30 cellular contexts compared by ENCODE assay signal in the genomic region with DNA sequence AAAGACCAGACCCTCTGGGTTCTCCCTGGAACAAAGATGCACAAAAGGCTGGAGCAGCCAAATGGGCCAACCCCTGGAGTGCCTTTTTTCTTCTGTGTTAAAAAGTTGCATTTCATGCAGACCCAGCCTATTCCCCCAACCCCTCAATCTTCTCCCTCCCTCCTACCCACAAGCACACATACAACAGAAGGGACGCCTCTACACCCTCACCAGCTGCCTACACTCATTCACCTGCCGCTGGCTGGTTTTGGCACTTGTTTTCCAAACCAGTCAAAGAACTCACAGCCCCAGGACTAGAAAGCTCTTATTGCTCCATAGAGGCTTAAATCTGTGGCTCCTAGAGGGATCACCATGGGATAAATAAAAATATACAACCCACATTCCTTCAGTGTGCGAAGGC. TPM values are rescaled to one million over a fixed set of nuclear protein-coding genes. Genes with fewer than 3 reads are reported as not detected.
"Had no signal": no experiment of that assay in that cellular context is flagged by ENCODE, and none has a peak within 500 bp of the region (broad histone marks: within the 10 kb centered on the region; RNA-seq: fewer than 3 reads in every experiment).

No MANE protein-coding gene starts in this region.

- H3K4me1 Mint-ChIP-seq: memory B cell had no signal

- FAIRE-seq: endothelial cell of umbilical vein, keratinocyte had no signal

- H3K4me3 Mint-ChIP-seq: dendritic cell treated with granulocyte-macrophage colony-stimulating factor and Interleukin-4, amounts not matched to agents 40 ng/mL and 50 ng/mL, for 4 days; memory B cell; natural killer cell treated with Interleukin-12 subunit alpha and Interleukin-12 subunit beta and Interleukin-15 and Interleukin-18, amount 100 ng/mL, for 72 hours; neural crest cell; stimulated activated naive CD8-positive, alpha-beta T cell treated with anti-CD3 and anti-CD28 coated beads, Interleukin-15, amount 100 ng/mL, for 72 hours had no signal

- H3K4me3 ChIP-seq: colonic mucosa, esophagus squamous epithelium, lung, prostate gland, right atrium auricular region, smooth muscle cell, suprapubic skin, transverse colon, upper lobe of right lung, uterus had no signal

- ATAC-seq: natural killer cell treated with Interleukin-12 subunit alpha and Interleukin-12 subunit beta and Interleukin-15 and Interleukin-18, amount 100 ng/mL, for 72 hours; sciatic nerve; stimulated activated naive CD8-positive, alpha-beta T cell treated with anti-CD3 and anti-CD28 coated beads, Interleukin-15, amount 100 ng/mL, for 72 hours; upper lobe of right lung had no signal

- H3K27me3 ChIP-seq: colonic mucosa, right atrium auricular region, transverse colon, upper lobe of right lung, uterus had no signal

- H3K9me3 ChIP-seq: colonic mucosa, esophagus squamous epithelium, prostate gland, right atrium auricular region, suprapubic skin, transverse colon, upper lobe of right lung, uterus had no signal

- H3K27me3 Mint-ChIP-seq: natural killer cell treated with Interleukin-12 subunit alpha and Interleukin-12 subunit beta and Interleukin-15 and Interleukin-18, amount 100 ng/mL, for 72 hours; stimulated activated naive CD8-positive, alpha-beta T cell treated with anti-CD3 and anti-CD28 coated beads, Interleukin-15, amount 100 ng/mL, for 72 hours had no signal

- H3K4me1 ChIP-seq: colonic mucosa, esophagus squamous epithelium, prostate gland, suprapubic skin, transverse colon, upper lobe of right lung, uterus had no signal

- H3K36me3 ChIP-seq: colonic mucosa, esophagus squamous epithelium, prostate gland, right atrium auricular region, suprapubic skin, transverse colon, upper lobe of right lung, uterus had no signal

- DNase-seq: colonic mucosa; effector memory CD4-positive, alpha-beta T cell; esophagus squamous epithelium; foreskin melanocyte; glutamatergic neuron; hypothalamus; nucleus accumbens; stimulated activated CD4-positive, alpha-beta T cell treated with anti-CD3 and anti-CD28 coated beads, Interleukin-12 subunit alpha, Interleukin-12 subunit beta, amount 100 ng/mL, for 4 hours; stimulated activated CD4-positive, alpha-beta T cell treated with anti-CD3 and anti-CD28 coated beads, Interleukin-1b, Interleukin-23, amount 100 ng/mL, for 48 hours; stimulated activated CD4-positive, alpha-beta T cell treated with anti-CD3 and anti-CD28 coated beads, Interleukin-4, amount 100 ng/mL, for 1 hour; stimulated activated CD8-positive, alpha-beta memory T cell treated with anti-CD3 and anti-CD28 coated beads, Interleukin-4, amount 100 ng/mL, for 48 hours; stimulated activated naive CD4-positive, alpha-beta T cell; stimulated activated naive CD8-positive, alpha-beta T cell treated with anti-CD3 and anti-CD28 coated beads, Interleukin-15, amount 100 ng/mL, for 72 hours; transverse colon; upper lobe of right lung; uterus had no signal

- H3K27ac ChIP-seq: colonic mucosa, esophagus squamous epithelium, prostate gland, right atrium auricular region, suprapubic skin, transverse colon, upper lobe of right lung, uterus had no signal

- H3K36me3 Mint-ChIP-seq: memory B cell; natural killer cell treated with Interleukin-12 subunit alpha and Interleukin-12 subunit beta and Interleukin-15 and Interleukin-18, amount 100 ng/mL, for 72 hours had no signal

- H3K9me3 Mint-ChIP-seq: dendritic cell treated with granulocyte-macrophage colony-stimulating factor and Interleukin-4, amounts not matched to agents 40 ng/mL and 50 ng/mL, for 4 days; natural killer cell treated with Interleukin-12 subunit alpha and Interleukin-12 subunit beta and Interleukin-15 and Interleukin-18, amount 100 ng/mL, for 72 hours; neural crest cell; stimulated activated naive CD8-positive, alpha-beta T cell treated with anti-CD3 and anti-CD28 coated beads, Interleukin-15, amount 100 ng/mL, for 72 hours had no signal

- H3K27ac Mint-ChIP-seq: dendritic cell treated with granulocyte-macrophage colony-stimulating factor and Interleukin-4, amounts not matched to agents 40 ng/mL and 50 ng/mL, for 4 days; memory B cell; stimulated activated naive CD8-positive, alpha-beta T cell treated with anti-CD3 and anti-CD28 coated beads, Interleukin-15, amount 100 ng/mL, for 72 hours had no signal

RNA-seq across cellular contexts. Expression of a gene that starts 16.5 kb away (rescaled TPM):
- total RNA-seq: esophagus squamous epithelium; liver; mononuclear cell; natural killer cell treated with Interleukin-12 subunit alpha and Interleukin-12 subunit beta and Interleukin-15 and Interleukin-18, amount 100 ng/mL, for 72 hours; prostate gland; sciatic nerve had no signal
- polyA plus RNA-seq: liver had no signal
